ENCODE assay signal across 17 cellular contexts in the genomic region with DNA sequence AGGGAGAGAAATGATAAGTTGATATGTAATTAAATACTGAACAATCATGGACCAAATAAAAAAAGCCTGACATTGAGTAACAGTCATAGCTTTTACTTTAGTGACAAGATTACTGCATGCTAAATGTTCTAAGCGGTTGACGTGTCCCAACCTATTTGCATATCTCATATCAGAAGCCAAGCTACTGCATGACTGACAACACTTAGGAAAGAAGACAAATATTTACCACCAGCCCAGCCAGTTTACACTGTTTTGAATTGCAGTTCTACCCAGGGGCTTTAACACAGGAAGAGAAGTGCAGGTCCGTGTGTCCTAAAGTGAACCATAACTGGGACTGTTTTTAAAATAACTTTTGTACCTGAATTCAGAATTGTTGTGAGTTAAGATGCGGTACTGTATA.
A peak's percentile ranks its signal among the peaks of the same experiment; 100 is the strongest.
DNase-seq lines count a peak whose midpoint lies in the region; ATAC-seq and TF ChIP-seq lines count a peak whose summit lies in the region.
"Had no signal": no experiment of that assay in that cellular context is flagged by ENCODE, and none has a peak within 500 bp of the region (broad histone marks: within the 10 kb centered on the region; RNA-seq: fewer than 3 reads in every experiment).

No MANE protein-coding gene starts in this region.

- no peaks in the 10 kb centered on the region for H3K4me1 ChIP-seq in testis
- H3K4me1 ChIP-seq: spleen, vagina had no signal

- POLR2A ChIA-PET in activated CD4-positive, alpha-beta T cell treated with anti-CD3 and anti-CD28 coated beads for 36 hours (lab: Charles Lee), result no interaction called here

- H3K36me3 ChIP-seq in testis (ENCODE audit: low read depth, missing control alignments) (no peaks in the 10 kb centered on the region), WERI-Rb-1 (no peaks in the 10 kb centered on the region)
- H3K36me3 ChIP-seq: spleen, vagina had no signal

- peak; percentile 38 to 68 for ATAC-seq in left cardiac atrium
- ATAC-seq in activated CD4-positive, alpha-beta T cell treated with anti-CD3 and anti-CD28 coated beads for 36 hours, result no peak

- H3K27me3 ChIP-seq in testis (no peaks in the 10 kb centered on the region), WERI-Rb-1 (ENCODE audit: insufficient read depth, low read depth, severe bottlenecking) (no peaks in the 10 kb centered on the region)
- H3K27me3 ChIP-seq: spleen, vagina had no signal

- no peak for TF ChIP-seq POLR2A in testis (IDR thresholded peaks at IDR 0.05)

- H3K36me3 Mint-ChIP-seq in activated CD4-positive, alpha-beta T cell treated with anti-CD3 and anti-CD28 coated beads for 36 hours (ENCODE audit: low read depth), result no peaks in the 10 kb centered on the region

- no peaks in the 10 kb centered on the region for H3K9me3 ChIP-seq in testis
- H3K9me3 ChIP-seq in WERI-Rb-1 (ENCODE audit: severe bottlenecking), result no peaks in the 10 kb centered on the region
- H3K9me3 ChIP-seq: vagina had no signal

- no peaks in the 10 kb centered on the region for H3K27me3 Mint-ChIP-seq in activated CD4-positive, alpha-beta T cell treated with anti-CD3 and anti-CD28 coated beads for 36 hours

- H3K9me3 Mint-ChIP-seq in activated CD4-positive, alpha-beta T cell treated with anti-CD3 and anti-CD28 coated beads for 36 hours (ENCODE audit: low read depth), result peaks cover 5% of the 10 kb centered on the region

- CTCF ChIA-PET in activated CD4-positive, alpha-beta T cell treated with anti-CD3 and anti-CD28 coated beads for 36 hours (lab: Charles Lee), result no interaction called here

- no peak overlapping the region for H3K4me3 ChIP-seq in testis
- H3K4me3 ChIP-seq in WERI-Rb-1 (ENCODE audit: low read depth, low read length), result no peak overlapping the region
- H3K4me3 ChIP-seq: spleen, vagina had no signal

- no peak overlapping the region for H3K4me3 Mint-ChIP-seq in activated CD4-positive, alpha-beta T cell treated with anti-CD3 and anti-CD28 coated beads for 36 hours

- peak overlapping the region; percentile 80 for H3K27ac ChIP-seq in VCaP
- H3K27ac ChIP-seq in testis, result no peak overlapping the region
- H3K27ac ChIP-seq in WERI-Rb-1, result no peak overlapping the region
- H3K27ac ChIP-seq: spleen, vagina had no signal

- intact Hi-C loops in left cardiac atrium (cut with DNase I), result no loop called here
- intact Hi-C loops in cardiac septum (cut with DNase I), result no loop called here
- intact Hi-C loops in testis (cut with DNase I; ENCODE audit: low total_unique reads), result no loop called here
- intact Hi-C loops in activated CD4-positive, alpha-beta T cell treated with anti-CD3 and anti-CD28 coated beads for 36 hours (cut with DNase I, micrococcal nuclease), result no loop called here

- no peaks in the 10 kb centered on the region for H3K4me1 Mint-ChIP-seq in activated CD4-positive, alpha-beta T cell treated with anti-CD3 and anti-CD28 coated beads for 36 hours

- DNase-seq in left cardiac atrium (no peak), cardiac septum (ENCODE audit: low spot score) (no peak), NCI-H345 (lab: John Stamatoyannopoulos, UW) (peak; percentile 83), testis (no peak), WERI-Rb-1 (no peak), OCI-M2 (lab: John Stamatoyannopoulos, UW; ENCODE audit: unreplicated experiment) (no peak)
- no peak for DNase-seq in activated CD4-positive, alpha-beta T cell treated with anti-CD3 and anti-CD28 coated beads for 36 hours
- DNase-seq: activated CD4-positive, alpha-beta T cell treated with anti-CD3 and anti-CD28 coated beads for 48 hours; activated gamma-delta T cell; dermis blood vessel endothelial cell; DMS79; NCI-H2107; RPMI8226; spleen; stimulated activated CD8-positive, alpha-beta memory T cell treated with anti-CD3 and anti-CD28 coated beads, Interleukin-4, amount 100 ng/mL, for 48 hours had no signal

- no peak overlapping the region for H3K27ac Mint-ChIP-seq in activated CD4-positive, alpha-beta T cell treated with anti-CD3 and anti-CD28 coated beads for 36 hours

- TF ChIP-seq CTCF in VCaP (conservative IDR thresholded peaks at IDR 0.05) (no peak), testis (IDR thresholded peaks at IDR 0.05) (no peak), WERI-Rb-1 (IDR thresholded peaks at IDR 0.05; ENCODE audit: low read depth, low read length) (no peak)

- WGBS in testis, 2 donors, result 63 to 65% methylated on average over 4 of the region's 4 CpGs
